In genomic region chr19:5594521-5594950, GRCh38 we compare ENCODE assay signal across 1 cellular context.
TF ChIP-seq lines count a peak whose summit lies in the region.

No MANE protein-coding gene starts in this region.

TF ChIP-seq in HepG2, 621 proteins besides CTCF, POLR2A, EP300 and RAD21 (continued from another document and continues in another):
- TF ChIP-seq MZF1 (CRISPR knock-in tag; IDR thresholded peaks at IDR 0.05; ENCODE audit: borderline replicate concordance) (peak; percentile 90), ZNF512B (CRISPR knock-in tag; IDR thresholded peaks at IDR 0.05; ENCODE audit: borderline replicate concordance) (peak; percentile 69; the same call in 1 of the 2 replicates), ZNF800 (CRISPR knock-in tag; IDR thresholded peaks at IDR 0.05) (no peak), ZMYM2 (CRISPR knock-in tag; IDR thresholded peaks at IDR 0.05) (peak; percentile 83), POLR2AphosphoS2 (IDR thresholded peaks at IDR 0.05; ENCODE audit: low read depth, low read length) (no peak), FOXA1 (IDR thresholded peaks at IDR 0.05) (no peak), FOXA1 (CRISPR knock-in tag; IDR thresholded peaks at IDR 0.05) (no peak), KDM5A (IDR thresholded peaks at IDR 0.05; ENCODE audit: borderline replicate concordance, low read length) (no peak), ZFY (CRISPR knock-in tag; IDR thresholded peaks at IDR 0.05) (peak; percentile 84), HOXA7 (CRISPR knock-in tag; IDR thresholded peaks at IDR 0.05) (no peak), HMGXB4 (CRISPR knock-in tag; IDR thresholded peaks at IDR 0.05; ENCODE audit: borderline replicate concordance in 1 of 2, low read depth in 1 of 2) (no peak; a peak in 1 of 4 replicates), ARID5B (CRISPR knock-in tag; IDR thresholded peaks at IDR 0.05) (peak; percentile 85), IKZF4 (CRISPR knock-in tag; IDR thresholded peaks at IDR 0.05; ENCODE audit: borderline replicate concordance, low read depth, not compliant biosample characterization) (no peak), ZNF883 (CRISPR knock-in tag; IDR thresholded peaks at IDR 0.05; ENCODE audit: not compliant biosample characterization) (peak; percentile 44), ZBTB26 (CRISPR knock-in tag; IDR thresholded peaks at IDR 0.05; ENCODE audit: borderline replicate concordance) (no peak), FOXO1 (CRISPR knock-in tag; IDR thresholded peaks at IDR 0.05) (peak; percentile 31; the same call in 1 of the 2 replicates), SETDB1 (CRISPR knock-in tag; IDR thresholded peaks at IDR 0.05; ENCODE audit: borderline replicate concordance) (no peak), ZNF280B (CRISPR knock-in tag; IDR thresholded peaks at IDR 0.05; ENCODE audit: borderline replicate concordance) (no peak), STAG1 (CRISPR knock-in tag; IDR thresholded peaks at IDR 0.05) (0 out of 2 replicates have a peak, but pooled peaks have one; percentile 7), ZNF770 (CRISPR knock-in tag; IDR thresholded peaks at IDR 0.05) (peak; percentile 98), GATAD1 (CRISPR knock-in tag; IDR thresholded peaks at IDR 0.05) (peak; percentile 58; the same call in 1 of the 2 replicates), ATF1 (CRISPR knock-in tag; IDR thresholded peaks at IDR 0.05) (no peak), HOXA3 (CRISPR knock-in tag; IDR thresholded peaks at IDR 0.05) (peak; percentile 84; the same call in 1 of the 2 replicates), ZMAT5 (CRISPR knock-in tag; IDR thresholded peaks at IDR 0.05; ENCODE audit: borderline replicate concordance, low read depth) (no peak), ZNF788 (CRISPR knock-in tag; IDR thresholded peaks at IDR 0.05; ENCODE audit: borderline replicate concordance) (peak; percentile 78; the same call in 1 of the 2 replicates), ARID4A (CRISPR knock-in tag; IDR thresholded peaks at IDR 0.05; ENCODE audit: borderline replicate concordance) (peak; percentile 66; the same call in 1 of the 2 replicates), ZKSCAN1 (IDR thresholded peaks at IDR 0.05; ENCODE audit: low read length) (no peak), ZFX (CRISPR knock-in tag; IDR thresholded peaks at IDR 0.05; ENCODE audit: low read depth) (peak; percentile 96), IRF9 (CRISPR knock-in tag; IDR thresholded peaks at IDR 0.05; ENCODE audit: borderline replicate concordance) (no peak), TBX2 (CRISPR knock-in tag; IDR thresholded peaks at IDR 0.05; ENCODE audit: borderline replicate concordance) (peak; percentile 56; the same call in 1 of the 2 replicates), ZNF577 (CRISPR knock-in tag; IDR thresholded peaks at IDR 0.05; ENCODE audit: borderline replicate concordance, low read depth) (no peak), ZNF33A (CRISPR knock-in tag; IDR thresholded peaks at IDR 0.05; ENCODE audit: borderline replicate concordance) (no peak), ZNF652 (CRISPR knock-in tag; IDR thresholded peaks at IDR 0.05; ENCODE audit: borderline replicate concordance, low read depth) (no peak), ZNF670 (CRISPR knock-in tag; IDR thresholded peaks at IDR 0.05; ENCODE audit: borderline replicate concordance) (no peak), SPEN (CRISPR knock-in tag; IDR thresholded peaks at IDR 0.05; ENCODE audit: low read depth) (peak; percentile 84), NFE2L1 (CRISPR knock-in tag; IDR thresholded peaks at IDR 0.05; ENCODE audit: borderline replicate concordance) (no peak), MAFK (conservative IDR thresholded peaks at IDR 0.05 in 1 of 2, IDR thresholded peaks at IDR 0.05 in 1 of 2; ENCODE audit: low read length in 2 of 2) (no peak)
